ENCODE assay signal across 19 cellular contexts in the genomic region with DNA sequence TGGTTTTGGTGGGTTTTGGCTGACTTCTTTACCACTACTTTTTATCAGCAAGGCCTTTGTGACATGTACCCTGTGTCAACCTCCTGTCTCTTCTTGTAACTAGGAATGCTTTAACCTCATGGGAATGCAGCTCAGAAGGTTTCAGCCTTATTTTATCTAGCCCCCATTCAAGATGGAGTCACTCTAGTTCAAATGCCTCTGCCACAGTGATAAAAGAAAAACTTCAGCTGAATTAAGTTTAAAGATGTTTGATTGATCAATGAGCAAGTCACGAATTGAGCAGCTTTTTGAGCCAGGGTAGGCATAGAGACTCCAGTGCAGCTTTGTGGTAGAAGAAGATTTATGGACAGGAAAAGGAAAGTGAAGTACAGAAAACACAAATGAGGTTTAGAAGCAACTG.
"Had no signal": no experiment of that assay in that cellular context is flagged by ENCODE, and none has a peak within 500 bp of the region (broad histone marks: within the 10 kb centered on the region; RNA-seq: fewer than 3 reads in every experiment).

No MANE protein-coding gene starts in this region.

- DNase-seq: activated CD4-positive, alpha-beta T cell treated with anti-CD3 and anti-CD28 coated beads for 4 hours; activated naive CD4-positive, alpha-beta T cell; body of pancreas; hippocampal formation; left cardiac atrium; midbrain; nephron progenitor cell; SK-N-SH; stimulated activated CD4-positive, alpha-beta T cell treated with anti-CD3 and anti-CD28 coated beads, Interleukin-12 subunit alpha, Interleukin-12 subunit beta, amount 100 ng/mL, for 4 hours; stimulated activated CD4-positive, alpha-beta T cell treated with anti-CD3 and anti-CD28 coated beads, Interleukin-1b, Interleukin-23, amount 100 ng/mL, for 48 hours; stimulated activated CD8-positive, alpha-beta memory T cell treated with anti-CD3 and anti-CD28 coated beads, Interleukin-4, amount 100 ng/mL, for 48 hours; stimulated activated naive CD4-positive, alpha-beta T cell treated with Interleukin-2 at 50 U/mL for 16 hours; substantia nigra; tibial artery had no signal

- FAIRE-seq: islet of Langerhans, urothelium cell line had no signal

- H3K27ac ChIP-seq: body of pancreas, right atrium auricular region, tibial artery had no signal

- H3K9me3 Mint-ChIP-seq: WTC11 had no signal

- H3K4me1 ChIP-seq: body of pancreas, right atrium auricular region, tibial artery had no signal

- H3K4me1 Mint-ChIP-seq: WTC11 had no signal

- H3K4me3 Mint-ChIP-seq: nephron progenitor cell, WTC11 had no signal

- H3K27me3 ChIP-seq: body of pancreas, right atrium auricular region, tibial artery had no signal

- H3K27ac Mint-ChIP-seq: nephron progenitor cell, progenitor cell of endocrine pancreas, WTC11 had no signal

- ATAC-seq: body of pancreas, left cardiac atrium, WTC11 had no signal

- H3K36me3 Mint-ChIP-seq: WTC11 had no signal

- H3K9me3 ChIP-seq: body of pancreas, right atrium auricular region, SK-N-SH, tibial artery had no signal

- H3K36me3 ChIP-seq: right atrium auricular region, tibial artery had no signal

- H3K4me3 ChIP-seq: body of pancreas, right atrium auricular region, tibial artery had no signal

- H3K4me2 ChIP-seq: SK-N-SH had no signal

- H3K9ac ChIP-seq: SK-N-SH had no signal

- H3K9me2 ChIP-seq: SK-N-SH had no signal
